10 cellular contexts compared by ENCODE assay signal in genomic region chr11:125381499-125381898, GRCh38.
"Had no signal": no experiment of that assay in that cellular context is flagged by ENCODE, and none has a peak within 500 bp of the region (broad histone marks: within the 10 kb centered on the region; RNA-seq: fewer than 3 reads in every experiment).

No MANE protein-coding gene starts in this region.

- H3K4me3 ChIP-seq: gastrocnemius medialis, prostate gland, right lobe of liver, testis had no signal

- H3K9me3 ChIP-seq: gastrocnemius medialis, neutrophil, prostate gland, right lobe of liver, testis had no signal

- DNase-seq: amniotic stem cell; brain microvascular endothelial cell; gastrocnemius medialis; right lobe of liver; stimulated activated naive CD4-positive, alpha-beta T cell treated with Interleukin-2 at 50 U/mL for 16 hours; testis had no signal

- ATAC-seq: activated CD4-positive, CD25-positive, alpha-beta regulatory T cell treated with anti-CD3 and anti-CD28 coated beads, Interleukin-2, amount 50 U/mL, for 24 hours; activated naive CD4-positive, alpha-beta T cell treated with anti-CD3 and anti-CD28 coated beads, Interleukin-2, amount 50 U/mL, for 72 hours; gastrocnemius medialis; right lobe of liver had no signal

- H3K9me3 Mint-ChIP-seq: activated naive CD4-positive, alpha-beta T cell treated with anti-CD3 and anti-CD28 coated beads, Interleukin-2, amount 50 U/mL, for 72 hours had no signal

- H3K36me3 Mint-ChIP-seq: activated naive CD4-positive, alpha-beta T cell treated with anti-CD3 and anti-CD28 coated beads, Interleukin-2, amount 50 U/mL, for 72 hours had no signal

- H3K27me3 ChIP-seq: brain microvascular endothelial cell, gastrocnemius medialis, right lobe of liver, testis had no signal

- H3K4me1 ChIP-seq: prostate gland, right lobe of liver, testis had no signal

- H3K36me3 ChIP-seq: brain microvascular endothelial cell, gastrocnemius medialis, neutrophil, prostate gland, right lobe of liver had no signal

- H3K27ac ChIP-seq: brain microvascular endothelial cell, gastrocnemius medialis, neutrophil, prostate gland, right lobe of liver, testis had no signal
